ENCODE assay signal across 9 cellular contexts in genomic region chr1:244599937-244600350, GRCh38. TPM values are rescaled to one million over a fixed set of nuclear protein-coding genes. Genes with fewer than 3 reads are reported as not detected.
A peak's percentile ranks its signal among the peaks of the same experiment; 100 is the strongest.
DNase-seq lines count a peak whose midpoint lies in the region; ATAC-seq, FAIRE-seq and TF ChIP-seq lines count a peak whose summit lies in the region.
"Had no signal": no experiment of that assay in that cellular context is flagged by ENCODE, and none has a peak within 500 bp of the region (broad histone marks: within the 10 kb centered on the region; RNA-seq: fewer than 3 reads in every experiment).

No MANE protein-coding gene starts in this region.

- H3K4me1 Mint-ChIP-seq in T-helper 1 cell treated with Interleukin-12 subunit alpha and Interleukin-12 subunit beta and Interleukin-4 antibody, amounts not matched to agents 30 μg/mL and 1 μg/mL, for 36 hours (ENCODE audit: low read depth) = peaks cover 15% of the 10 kb centered on the region

- no peak for FAIRE-seq in small intestine (lab: Jason Lieb, UNC)

- H3K36me3 Mint-ChIP-seq in T-helper 1 cell treated with Interleukin-12 subunit alpha and Interleukin-12 subunit beta and Interleukin-4 antibody, amounts not matched to agents 30 μg/mL and 1 μg/mL, for 36 hours (ENCODE audit: low read depth) = no peaks in the 10 kb centered on the region

- intact Hi-C loops in right cardiac atrium (cut with DNase I) = loop anchor here in 2 of 4 donors (5.0 to 10.0 kb wide), 3 partner anchors 197 to 455 kb away; no protein-coding TSS in a partner anchor

- H3K4me3 ChIP-seq in right cardiac atrium (ENCODE audit: low read length) = no peak overlapping the region
- no peak overlapping the region for H3K4me3 ChIP-seq in right atrium auricular region
- no peak overlapping the region for H3K4me3 ChIP-seq in small intestine (ENCODE audit: low read depth in 1 of 2, low read length in 2 of 2)

- no peaks in the 10 kb centered on the region for H3K4me1 ChIP-seq in right cardiac atrium (ENCODE audit: control insufficient read depth, insufficient read depth, low read length)
- no peaks in the 10 kb centered on the region for H3K4me1 ChIP-seq in right atrium auricular region
- peaks cover 0 to 2% of the 10 kb centered on the region in 2 donors for H3K4me1 ChIP-seq in small intestine (ENCODE audit: control insufficient read depth in 2 of 2, insufficient read depth in 1 of 2, low read depth in 1 of 2, low read length in 1 of 2)

- H3K36me3 ChIP-seq in right atrium auricular region (no peaks in the 10 kb centered on the region), small intestine (ENCODE audit: control insufficient read depth in 2 of 2, insufficient read depth in 2 of 2, low read length in 2 of 2) (no peaks in the 10 kb centered on the region)

- H3K27ac Mint-ChIP-seq in T-helper 1 cell treated with Interleukin-12 subunit alpha and Interleukin-12 subunit beta and Interleukin-4 antibody, amounts not matched to agents 30 μg/mL and 1 μg/mL, for 36 hours = peak overlapping the region; percentile 90

- H3K9me3 ChIP-seq in right cardiac atrium (ENCODE audit: control insufficient read depth, low read length) (no peaks in the 10 kb centered on the region), right atrium auricular region (no peaks in the 10 kb centered on the region), small intestine (ENCODE audit: control insufficient read depth, low read depth) (no peaks in the 10 kb centered on the region)

- H3K4me3 Mint-ChIP-seq in T-helper 1 cell treated with Interleukin-12 subunit alpha and Interleukin-12 subunit beta and Interleukin-4 antibody, amounts not matched to agents 30 μg/mL and 1 μg/mL, for 36 hours = peak overlapping the region; percentile 66

- WGBS in right cardiac atrium = 45% methylated on average over 7 of the region's 7 CpGs
- WGBS in small intestine, 3 donors = 17 to 30% (median 19%) methylated on average over 7 of the region's 7 CpGs

- H3K9me3 Mint-ChIP-seq in T-helper 1 cell treated with Interleukin-12 subunit alpha and Interleukin-12 subunit beta and Interleukin-4 antibody, amounts not matched to agents 30 μg/mL and 1 μg/mL, for 36 hours = no peaks in the 10 kb centered on the region

- H3K27me3 ChIP-seq in right cardiac atrium (ENCODE audit: control insufficient read depth, insufficient read depth) = no peaks in the 10 kb centered on the region
- no peaks in the 10 kb centered on the region for H3K27me3 ChIP-seq in right atrium auricular region
- no peaks in the 10 kb centered on the region for H3K27me3 ChIP-seq in small intestine (ENCODE audit: control insufficient read depth in 2 of 2, insufficient read depth in 2 of 2, low read length in 2 of 2)

- peak; percentile 41 to 70 for ATAC-seq in right cardiac atrium
- ATAC-seq in HG03108 (IDR thresholded peaks at IDR 0.05; ENCODE audit: unreplicated experiment) = peak; percentile 94

- peaks cover 3% of the 10 kb centered on the region for H3K27me3 Mint-ChIP-seq in T-helper 1 cell treated with Interleukin-12 subunit alpha and Interleukin-12 subunit beta and Interleukin-4 antibody, amounts not matched to agents 30 μg/mL and 1 μg/mL, for 36 hours (ENCODE audit: low read depth)

- TF ChIP-seq CTCF in right atrium auricular region (IDR thresholded peaks at IDR 0.05) = no peak

- no peak overlapping the region for H3K27ac ChIP-seq in right cardiac atrium (ENCODE audit: low read length)
- H3K27ac ChIP-seq in right atrium auricular region = no peak overlapping the region
- no peak overlapping the region for H3K27ac ChIP-seq in small intestine (ENCODE audit: low read depth in 1 of 2, low read length in 1 of 2)

- DNase-seq in right cardiac atrium (no peak), right atrium auricular region (ENCODE audit: low spot score) (no peak), dermis blood vessel endothelial cell (peak; percentile 95), small intestine (peak; percentile 40), HuH-7 (ENCODE audit: low spot score) (no peak), NCI-H1930 (lab: John Stamatoyannopoulos, UW) (no peak)
- DNase-seq: DND-41 had no signal

RNA-seq across cellular contexts. Expression of gene DESI2, which starts 53.0 kb away (rescaled TPM):
- total RNA-seq in right cardiac atrium = 10 to 100 TPM; 23.7 to 27.0 (median 24.6) TPM
- polyA plus RNA-seq in right cardiac atrium = 12.1 TPM
- 10 to 100 TPM; 26.8 to 29.1 TPM for total RNA-seq in right atrium auricular region
- 57.5 and 63.7 TPM in 2 replicates for total RNA-seq in dermis blood vessel endothelial cell
- polyA plus RNA-seq in small intestine = 10 to 100 TPM; 14.1 to 17.8 (median 17.7) TPM

Comparison
In these comparisons a context has a peak if more than half of its experiments do, and no peak if none do; other contexts are left out.
1. DNase-seq: peak in dermis blood vessel endothelial cell (single experiment) and small intestine (single experiment); none in right cardiac atrium (0 of 3), right atrium auricular region (single experiment), HuH-7 (single experiment) and NCI-H1930 (0 of 2).